8 cellular contexts compared by ENCODE assay signal in genomic region chr21:15552914-15553491, GRCh38.
DNase-seq lines count a peak whose midpoint lies in the region; ATAC-seq and TF ChIP-seq lines count a peak whose summit lies in the region.

No MANE protein-coding gene starts in this region.

- POLR2A ChIA-PET in naive thymus-derived CD4-positive, alpha-beta T cell (lab: Charles Lee), result interaction anchor here (1.3 kb wide), 1 partner anchor 487 kb away, joined by 5 read pairs; no protein-coding TSS in a partner anchor

- peak overlapping the region in 5 of 10 donors; percentile 25 to 56 (median 33) for H3K4me3 Mint-ChIP-seq in naive thymus-derived CD4-positive, alpha-beta T cell
- no peak overlapping the region for H3K4me3 Mint-ChIP-seq in activated CD4-positive, alpha-beta T cell treated with anti-CD3 and anti-CD28 coated beads, Interleukin-2, amount 10 ng/mL, durations not matched to agents 24 days and 14 days
- H3K4me3 Mint-ChIP-seq in activated T-helper 17 cell treated with anti-CD3 and anti-CD28 coated beads, Interleukin-2, amount 50 U/mL, for 72 hours, result no peak overlapping the region

- intact Hi-C loops in naive thymus-derived CD4-positive, alpha-beta T cell (cut with micrococcal nuclease), result loop anchor here (1.0 to 10.0 kb wide), 12 partner anchors 32 to 1294 kb away; no protein-coding TSS in a partner anchor
- intact Hi-C loops in activated CD4-positive, alpha-beta T cell treated with anti-CD3 and anti-CD28 coated beads, Interleukin-2, amount 10 ng/mL, durations not matched to agents 24 days and 14 days (cut with micrococcal nuclease), result no loop called here
- intact Hi-C loops in head of caudate nucleus (cut with DNase I), result no loop called here

- peak overlapping the region; percentile 71 for H3K27ac ChIP-seq in DND-41 (ENCODE audit: low read length)
- H3K27ac ChIP-seq in naive thymus-derived CD4-positive, alpha-beta T cell (ENCODE audit: low read depth, low read length), result no peak overlapping the region

- peak overlapping the region in 5 of 9 donors; percentile 4 to 70 (median 16) for H3K27ac Mint-ChIP-seq in naive thymus-derived CD4-positive, alpha-beta T cell
- H3K27ac Mint-ChIP-seq in activated CD4-positive, alpha-beta T cell treated with anti-CD3 and anti-CD28 coated beads, Interleukin-2, amount 10 ng/mL, durations not matched to agents 24 days and 14 days, result no peak overlapping the region
- no peak overlapping the region for H3K27ac Mint-ChIP-seq in activated T-helper 17 cell treated with anti-CD3 and anti-CD28 coated beads, Interleukin-2, amount 50 U/mL, for 72 hours

- CTCF ChIA-PET in naive thymus-derived CD4-positive, alpha-beta T cell (lab: Charles Lee), result interaction anchor here (0.6 to 3.0 kb wide), 29 partner anchors 11 to 916 kb away, joined by 3 to 25 read pairs (median 4); partner anchors contain the start of gene NRIP1

- H3K4me3 ChIP-seq in DND-41 (ENCODE audit: low read depth in 1 of 2, low read length in 2 of 2) (no peak overlapping the region), LNCaP clone FGC (ENCODE audit: low read depth, low read length) (no peak overlapping the region), cardiac fibroblast (replicated peaks in 1 of 2; ENCODE audit: low read depth in 2 of 2, low read length in 2 of 2) (no peak overlapping the region)
- no peak overlapping the region for H3K4me3 ChIP-seq in naive thymus-derived CD4-positive, alpha-beta T cell (ENCODE audit: low read length)

- H3K9ac ChIP-seq in DND-41 (ENCODE audit: low read depth, low read length), result no peak overlapping the region

- no peak overlapping the region for H2AFZ ChIP-seq in DND-41 (ENCODE audit: low read depth, low read length)

- peaks cover 4 to 23% (median 18%) of the 10 kb centered on the region in 7 donors for H3K4me1 Mint-ChIP-seq in naive thymus-derived CD4-positive, alpha-beta T cell
- no peaks in the 10 kb centered on the region for H3K4me1 Mint-ChIP-seq in activated CD4-positive, alpha-beta T cell treated with anti-CD3 and anti-CD28 coated beads, Interleukin-2, amount 10 ng/mL, durations not matched to agents 24 days and 14 days
- H3K4me1 Mint-ChIP-seq in activated T-helper 17 cell treated with anti-CD3 and anti-CD28 coated beads, Interleukin-2, amount 50 U/mL, for 72 hours, result no peaks in the 10 kb centered on the region

- no peaks in the 10 kb centered on the region for H3K27me3 ChIP-seq in DND-41 (ENCODE audit: insufficient read depth, low read length, poor library complexity)
- H3K27me3 ChIP-seq in naive thymus-derived CD4-positive, alpha-beta T cell (ENCODE audit: control insufficient read depth in 2 of 2, insufficient read depth in 2 of 2, low read length in 2 of 2), result no peaks in the 10 kb centered on the region

- H3K4me2 ChIP-seq in DND-41 (ENCODE audit: insufficient read depth, low read length), result no peak overlapping the region

- H3K4me1 ChIP-seq in DND-41 (ENCODE audit: insufficient read depth, low read length), result peaks cover 22% of the 10 kb centered on the region
- H3K4me1 ChIP-seq in naive thymus-derived CD4-positive, alpha-beta T cell (ENCODE audit: control insufficient read depth in 2 of 2, insufficient read depth in 2 of 2, low read length in 2 of 2), result peaks cover 0 to 9% of the 10 kb centered on the region in 2 donors

- DNase-seq in DND-41, result no peak
- DNase-seq in LNCaP clone FGC (ENCODE audit: low read depth), result no peak
- DNase-seq in cardiac fibroblast (ENCODE audit: low read depth in 2 of 2), result peak; percentile 26 to 58
- peak in 6 of 9 donors; percentile 13 to 62 (median 48) for DNase-seq in naive thymus-derived CD4-positive, alpha-beta T cell
- no peak for DNase-seq in activated CD4-positive, alpha-beta T cell treated with anti-CD3 and anti-CD28 coated beads, Interleukin-2, amount 10 ng/mL, durations not matched to agents 24 days and 14 days
- DNase-seq in head of caudate nucleus, result no peak

- peaks cover 0 to 7% (median 0%) of the 10 kb centered on the region in 11 donors for H3K9me3 Mint-ChIP-seq in naive thymus-derived CD4-positive, alpha-beta T cell
- H3K9me3 Mint-ChIP-seq in activated CD4-positive, alpha-beta T cell treated with anti-CD3 and anti-CD28 coated beads, Interleukin-2, amount 10 ng/mL, durations not matched to agents 24 days and 14 days, result peaks cover 4% of the 10 kb centered on the region
- no peaks in the 10 kb centered on the region for H3K9me3 Mint-ChIP-seq in activated T-helper 17 cell treated with anti-CD3 and anti-CD28 coated beads, Interleukin-2, amount 50 U/mL, for 72 hours

- no peaks in the 10 kb centered on the region for H3K36me3 Mint-ChIP-seq in naive thymus-derived CD4-positive, alpha-beta T cell
- H3K36me3 Mint-ChIP-seq in activated CD4-positive, alpha-beta T cell treated with anti-CD3 and anti-CD28 coated beads, Interleukin-2, amount 10 ng/mL, durations not matched to agents 24 days and 14 days (ENCODE audit: low read depth), result no peaks in the 10 kb centered on the region
- H3K36me3 Mint-ChIP-seq in activated T-helper 17 cell treated with anti-CD3 and anti-CD28 coated beads, Interleukin-2, amount 50 U/mL, for 72 hours (ENCODE audit: low read depth), result no peaks in the 10 kb centered on the region

- no peaks in the 10 kb centered on the region for H3K9me3 ChIP-seq in DND-41 (ENCODE audit: insufficient read depth, low read length, severe bottlenecking)
- no peaks in the 10 kb centered on the region for H3K9me3 ChIP-seq in naive thymus-derived CD4-positive, alpha-beta T cell (ENCODE audit: control insufficient read depth in 2 of 3, low read length in 3 of 3)

- H3K36me3 ChIP-seq in DND-41 (ENCODE audit: insufficient read depth, low read length), result no peaks in the 10 kb centered on the region
- H3K36me3 ChIP-seq in naive thymus-derived CD4-positive, alpha-beta T cell (ENCODE audit: control insufficient read depth in 2 of 3, insufficient read depth in 3 of 3, low read length in 3 of 3), result no peaks in the 10 kb centered on the region

- no peaks in the 10 kb centered on the region for H4K20me1 ChIP-seq in DND-41 (ENCODE audit: insufficient read depth, low read length)

- peaks cover 0 to 4% (median 0%) of the 10 kb centered on the region in 5 donors for H3K27me3 Mint-ChIP-seq in naive thymus-derived CD4-positive, alpha-beta T cell
- no peaks in the 10 kb centered on the region for H3K27me3 Mint-ChIP-seq in activated CD4-positive, alpha-beta T cell treated with anti-CD3 and anti-CD28 coated beads, Interleukin-2, amount 10 ng/mL, durations not matched to agents 24 days and 14 days
- H3K27me3 Mint-ChIP-seq in activated T-helper 17 cell treated with anti-CD3 and anti-CD28 coated beads, Interleukin-2, amount 50 U/mL, for 72 hours, result no peaks in the 10 kb centered on the region

- ATAC-seq in DND-41 (ENCODE audit: insufficient read depth, low read depth) (peak; percentile 27; the same call in 1 of the 3 replicates), GM18519 (IDR thresholded peaks at IDR 0.05; ENCODE audit: low FRiP score, unreplicated experiment) (no peak)
- ATAC-seq in naive thymus-derived CD4-positive, alpha-beta T cell, result peak; percentile 64
- no peak for ATAC-seq in activated T-helper 17 cell treated with anti-CD3 and anti-CD28 coated beads, Interleukin-2, amount 50 U/mL, for 72 hours (replicated peaks)

- TF ChIP-seq CTCF in DND-41 (IDR thresholded peaks at IDR 0.05; ENCODE audit: borderline replicate concordance, extremely low read depth, low read length, poor library complexity, severe bottlenecking) (peak; percentile 63), LNCaP clone FGC (IDR thresholded peaks at IDR 0.05; ENCODE audit: control insufficient read depth, extremely low read depth, insufficient read depth) (peak; percentile 62), cardiac fibroblast (IDR thresholded peaks at IDR 0.05; ENCODE audit: low read depth, low read length) (peak; percentile 62)

- no peaks in the 10 kb centered on the region for H3K79me2 ChIP-seq in DND-41 (ENCODE audit: insufficient read depth, low read length)

Comparison
In these comparisons a context has a peak if more than half of its experiments do, and no peak if none do; other contexts are left out.
1. ATAC-seq: peak in DND-41 (single experiment) and naive thymus-derived CD4-positive, alpha-beta T cell (single experiment); none in GM18519 (single experiment) and activated T-helper 17 cell treated with anti-CD3 and anti-CD28 coated beads, Interleukin-2, amount 50 U/mL, for 72 hours (single experiment).
2. DNase-seq: peak in cardiac fibroblast (2 of 2) and naive thymus-derived CD4-positive, alpha-beta T cell (6 of 9); none in DND-41 (single experiment), LNCaP clone FGC (single experiment), activated CD4-positive, alpha-beta T cell treated with anti-CD3 and anti-CD28 coated beads, Interleukin-2, amount 10 ng/mL, durations not matched to agents 24 days and 14 days (single experiment) and head of caudate nucleus (0 of 42).
3. H3K27ac Mint-ChIP-seq: peak in naive thymus-derived CD4-positive, alpha-beta T cell (5 of 9); none in activated CD4-positive, alpha-beta T cell treated with anti-CD3 and anti-CD28 coated beads, Interleukin-2, amount 10 ng/mL, durations not matched to agents 24 days and 14 days (single experiment) and activated T-helper 17 cell treated with anti-CD3 and anti-CD28 coated beads, Interleukin-2, amount 50 U/mL, for 72 hours (single experiment).
4. intact Hi-C loops: an anchor here in naive thymus-derived CD4-positive, alpha-beta T cell (1.0 to 10.0 kb wide); none called in activated CD4-positive, alpha-beta T cell treated with anti-CD3 and anti-CD28 coated beads, Interleukin-2, amount 10 ng/mL, durations not matched to agents 24 days and 14 days and head of caudate nucleus.
5. Peak in every context shown above with its lines, with median percentiles within 50 percentile points of each other: CTCF ChIP-seq.